1 cellular context compared by ENCODE assay signal in genomic region chrX:48917139-48917980, GRCh38.
A peak's percentile ranks its signal among the peaks of the same experiment; 100 is the strongest.
TF ChIP-seq lines count a peak whose summit lies in the region.

No MANE protein-coding gene starts in this region.

TF ChIP-seq in HepG2, 621 proteins besides CTCF, POLR2A, EP300 and RAD21 (continued from another document):
- TF ChIP-seq SIN3A (IDR thresholded peaks at IDR 0.05; ENCODE audit: borderline replicate concordance, low read depth, low read length) (peak; percentile 65; the same call in 1 of the 2 replicates), GATAD2A (CRISPR knock-in tag; IDR thresholded peaks at IDR 0.05) (0 out of 2 replicates have a peak, but pooled peaks have one; percentile 10), ELF3 (CRISPR knock-in tag; IDR thresholded peaks at IDR 0.05) (0 out of 2 replicates have a peak, but pooled peaks have one; percentile 10), NR2F6 (IDR thresholded peaks at IDR 0.05) (peak; percentile 91), NR2F6 (CRISPR knock-in tag; IDR thresholded peaks at IDR 0.05) (peak; percentile 93), ZFP91 (CRISPR knock-in tag; IDR thresholded peaks at IDR 0.05; ENCODE audit: borderline replicate concordance) (peak; percentile 27; the same call in 1 of the 2 replicates), PAX8 (CRISPR knock-in tag; IDR thresholded peaks at IDR 0.05; ENCODE audit: borderline replicate concordance) (no peak), MNT (IDR thresholded peaks at IDR 0.05) (0 out of 2 replicates have a peak, but pooled peaks have one; percentile 19), FLYWCH1 (CRISPR knock-in tag; IDR thresholded peaks at IDR 0.05) (no peak), PRDM10 (CRISPR knock-in tag; IDR thresholded peaks at IDR 0.05; ENCODE audit: low read depth) (peak; percentile 30; the same call in 1 of the 2 replicates), IKZF5 (CRISPR knock-in tag; IDR thresholded peaks at IDR 0.05) (peak; percentile 50; the same call in 1 of the 2 replicates), XRCC5 (optimal IDR thresholded peaks at IDR 0.05; ENCODE audit: low read length) (peak; percentile 54), ZNF614 (CRISPR knock-in tag; IDR thresholded peaks at IDR 0.05; ENCODE audit: borderline replicate concordance) (no peak), MXI1 (IDR thresholded peaks at IDR 0.05; ENCODE audit: borderline replicate concordance, low read depth, low read length) (peak; percentile 85; the same call in 1 of the 3 replicates), JUNB (CRISPR knock-in tag; IDR thresholded peaks at IDR 0.05; ENCODE audit: borderline replicate concordance) (no peak), NR2C2 (CRISPR knock-in tag; IDR thresholded peaks at IDR 0.05; ENCODE audit: borderline replicate concordance) (peak; percentile 79), KDM5A (IDR thresholded peaks at IDR 0.05; ENCODE audit: borderline replicate concordance, low read length) (no peak), SSRP1 (CRISPR knock-in tag; IDR thresholded peaks at IDR 0.05) (no peak), ZNF775 (CRISPR knock-in tag; IDR thresholded peaks at IDR 0.05; ENCODE audit: borderline replicate concordance) (no peak)
